In the genomic region with DNA sequence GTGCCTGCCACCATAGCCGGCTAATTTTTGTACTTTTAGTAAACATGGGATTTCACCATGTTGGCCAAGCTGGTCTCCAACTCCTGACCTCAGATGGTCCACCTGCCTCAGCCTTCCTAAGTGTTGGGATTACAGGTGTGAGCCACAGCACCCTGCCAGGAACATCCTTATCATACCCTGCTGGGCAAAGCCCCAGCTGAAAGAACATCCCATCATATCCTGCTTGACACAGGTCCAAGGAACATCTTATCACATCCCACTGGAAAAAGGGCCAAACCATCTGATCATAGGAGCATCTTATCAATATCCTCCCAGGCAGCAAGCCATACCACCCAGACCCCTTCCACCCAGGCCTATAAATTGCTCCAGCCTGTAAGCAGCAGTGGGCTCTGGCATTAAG, we compare ENCODE assay signal across 23 cellular contexts.
"Had no signal": no experiment of that assay in that cellular context is flagged by ENCODE, and none has a peak within 500 bp of the region (broad histone marks: within the 10 kb centered on the region; RNA-seq: fewer than 3 reads in every experiment).

No MANE protein-coding gene starts in this region.

- H3K27ac ChIP-seq: colonic mucosa, coronary artery, dorsolateral prefrontal cortex, epithelial cell of prostate, esophagus muscularis mucosa, esophagus squamous epithelium, foreskin keratinocyte, gastrocnemius medialis, gastroesophageal sphincter, heart right ventricle had no signal

- H3K36me3 ChIP-seq: colonic mucosa, esophagus muscularis mucosa, esophagus squamous epithelium, gastrocnemius medialis, gastroesophageal sphincter, heart right ventricle had no signal

- H3K27me3 ChIP-seq: colonic mucosa, dorsolateral prefrontal cortex, esophagus muscularis mucosa, esophagus squamous epithelium, foreskin keratinocyte, gastrocnemius medialis, gastroesophageal sphincter, heart right ventricle had no signal

- ATAC-seq: effector memory CD8-positive, alpha-beta T cell; esophagus mucosa; foreskin keratinocyte; gastrocnemius medialis; gastroesophageal sphincter had no signal

- H3K4me3 ChIP-seq: colonic mucosa, coronary artery, dorsolateral prefrontal cortex, esophagus muscularis mucosa, esophagus squamous epithelium, gastrocnemius medialis, gastroesophageal sphincter, heart right ventricle had no signal

- H3K9me3 ChIP-seq: colonic mucosa, esophagus muscularis mucosa, esophagus squamous epithelium, gastrocnemius medialis, gastroesophageal sphincter, heart right ventricle had no signal

- H3K4me1 ChIP-seq: colonic mucosa, esophagus muscularis mucosa, esophagus squamous epithelium, foreskin keratinocyte, gastrocnemius medialis, gastroesophageal sphincter, heart right ventricle had no signal

- DNase-seq: colonic mucosa; cortex of kidney; dermis blood vessel endothelial cell; dorsolateral prefrontal cortex; effector CD4-positive, alpha-beta T cell; effector CD8-positive, alpha-beta T cell; effector memory CD4-positive, alpha-beta T cell; effector memory CD8-positive, alpha-beta T cell; endodermal cell; erythroblast; esophagus squamous epithelium; foreskin fibroblast; foreskin keratinocyte; foreskin melanocyte; gastrocnemius medialis; glutamatergic neuron; head of caudate nucleus; heart right ventricle had no signal
